In genomic region chr3:43971486-43971885, GRCh38 we compare ENCODE assay signal across 27 cellular contexts.
"Had no signal": no experiment of that assay in that cellular context is flagged by ENCODE, and none has a peak within 500 bp of the region (broad histone marks: within the 10 kb centered on the region; RNA-seq: fewer than 3 reads in every experiment).

No MANE protein-coding gene starts in this region.

- H3K79me2 ChIP-seq: hepatocyte had no signal

- H3K4me1 Mint-ChIP-seq: naive thymus-derived CD4-positive, alpha-beta T cell; stimulated activated memory B cell treated with anti-CD40 and anti-IgM and Interleukin-4, amounts not matched to agents 10 μg/mL and 1 μg/mL and 100 μg/mL, for 72 hours; stimulated activated naive CD8-positive, alpha-beta T cell treated with anti-CD3 and anti-CD28 coated beads, Interleukin-15, amount 100 ng/mL, for 72 hours had no signal

- H3K9me3 ChIP-seq: mucosa of descending colon, neutrophil, ovary had no signal

- H3K4me3 ChIP-seq: heart left ventricle, hepatocyte, left ventricle myocardium inferior, lung, mucosa of descending colon, ovary, skin epidermis, tibial nerve, upper lobe of left lung had no signal

- H2AFZ ChIP-seq: hepatocyte had no signal

- H3K4me2 ChIP-seq: hepatocyte had no signal

- H3K36me3 Mint-ChIP-seq: naive thymus-derived CD4-positive, alpha-beta T cell; natural killer cell treated with Interleukin-12 subunit alpha and Interleukin-12 subunit beta and Interleukin-15 and Interleukin-18, amount 100 ng/mL, for 72 hours; stimulated activated memory B cell treated with anti-CD40 and anti-IgM and Interleukin-4, amounts not matched to agents 10 μg/mL and 1 μg/mL and 100 μg/mL, for 72 hours had no signal

- H3K4me3 Mint-ChIP-seq: naive thymus-derived CD4-positive, alpha-beta T cell; natural killer cell treated with Interleukin-12 subunit alpha and Interleukin-12 subunit beta and Interleukin-15 and Interleukin-18, amount 100 ng/mL, for 72 hours; neural crest cell; stimulated activated memory B cell treated with anti-CD40 and anti-IgM and Interleukin-4, amounts not matched to agents 10 μg/mL and 1 μg/mL and 100 μg/mL, for 72 hours; stimulated activated naive CD8-positive, alpha-beta T cell treated with anti-CD3 and anti-CD28 coated beads, Interleukin-15, amount 100 ng/mL, for 72 hours had no signal

- H3K9me3 Mint-ChIP-seq: natural killer cell treated with Interleukin-12 subunit alpha and Interleukin-12 subunit beta and Interleukin-15 and Interleukin-18, amount 100 ng/mL, for 72 hours; neural crest cell; stimulated activated memory B cell treated with anti-CD40 and anti-IgM and Interleukin-4, amounts not matched to agents 10 μg/mL and 1 μg/mL and 100 μg/mL, for 72 hours; stimulated activated naive CD8-positive, alpha-beta T cell treated with anti-CD3 and anti-CD28 coated beads, Interleukin-15, amount 100 ng/mL, for 72 hours had no signal

- H3K27ac ChIP-seq: heart left ventricle, hepatocyte, left ventricle myocardium inferior, neutrophil, ovary, skin epidermis, tibial nerve, upper lobe of left lung had no signal

- DNase-seq: heart left ventricle; islet precursor cell; left ventricle myocardium inferior; mesendoderm; midbrain; mucosa of descending colon; naive thymus-derived CD4-positive, alpha-beta T cell; occipital lobe; ovary; right cardiac atrium; stimulated activated CD4-positive, alpha-beta T cell treated with anti-CD3 and anti-CD28 coated beads, Interleukin-12 subunit alpha, Interleukin-12 subunit beta, amount 100 ng/mL, for 4 hours; stimulated activated CD4-positive, alpha-beta T cell treated with anti-CD3 and anti-CD28 coated beads, Interleukin-15, amount 100 ng/mL, for 24 hours; stimulated activated CD4-positive, alpha-beta T cell treated with anti-CD3 and anti-CD28 coated beads, Interleukin-4, amount 100 ng/mL, for 24 hours; stimulated activated naive CD4-positive, alpha-beta T cell treated with Interleukin-2 at 50 U/mL for 16 hours; stimulated activated naive CD8-positive, alpha-beta T cell treated with anti-CD3 and anti-CD28 coated beads, Interleukin-15, amount 100 ng/mL, for 72 hours; substantia nigra; upper lobe of left lung had no signal

- H3K27me3 ChIP-seq: ovary, tibial nerve, upper lobe of left lung had no signal

- H3K36me3 ChIP-seq: heart left ventricle, left ventricle myocardium inferior, neutrophil, ovary, tibial nerve, upper lobe of left lung had no signal

- H3K4me1 ChIP-seq: heart left ventricle, left ventricle myocardium inferior, upper lobe of left lung had no signal

- H3K27ac Mint-ChIP-seq: naive thymus-derived CD4-positive, alpha-beta T cell; natural killer cell treated with Interleukin-12 subunit alpha and Interleukin-12 subunit beta and Interleukin-15 and Interleukin-18, amount 100 ng/mL, for 72 hours; progenitor cell of endocrine pancreas; stimulated activated memory B cell treated with anti-CD40 and anti-IgM and Interleukin-4, amounts not matched to agents 10 μg/mL and 1 μg/mL and 100 μg/mL, for 72 hours; stimulated activated naive CD8-positive, alpha-beta T cell treated with anti-CD3 and anti-CD28 coated beads, Interleukin-15, amount 100 ng/mL, for 72 hours had no signal

- ATAC-seq: mucosa of descending colon; naive thymus-derived CD4-positive, alpha-beta T cell; right cardiac atrium; sciatic nerve; stimulated activated memory B cell treated with anti-CD40 and anti-IgM and Interleukin-4, amounts not matched to agents 10 μg/mL and 1 μg/mL and 100 μg/mL, for 72 hours; stimulated activated naive CD8-positive, alpha-beta T cell treated with anti-CD3 and anti-CD28 coated beads, Interleukin-15, amount 100 ng/mL, for 72 hours had no signal
